8 cellular contexts compared by ENCODE assay signal in genomic region chr19:48635263-48635965, GRCh38. TPM values are rescaled to one million over a fixed set of nuclear protein-coding genes. Genes with fewer than 3 reads are reported as not detected.
A peak's percentile ranks its signal among the peaks of the same experiment; 100 is the strongest.
DNase-seq lines count a peak whose midpoint lies in the region; ATAC-seq and TF ChIP-seq lines count a peak whose summit lies in the region.

No MANE protein-coding gene starts in this region.

- H3K4me3 ChIP-seq in prostate gland, result peak overlapping the region; percentile 72 to 77

- H3K27ac ChIP-seq in prostate gland, result peak overlapping the region; percentile 98 to 99

- TF ChIP-seq POLR2A in prostate gland (IDR thresholded peaks at IDR 0.05), result peak; percentile 93

- 1% methylated on average over 29 of the region's 67 CpGs for WGBS in prostate gland

- H3K36me3 Mint-ChIP-seq in activated naive CD4-positive, alpha-beta T cell treated with anti-CD3 and anti-CD28 coated beads, Interleukin-2, amount 50 U/mL, for 72 hours, result peaks cover 0 to 17% of the 10 kb centered on the region in 2 donors

- H3K4me1 ChIP-seq in prostate gland (replicated peaks), result peaks cover 15% of the 10 kb centered on the region

- TF ChIP-seq CTCF in prostate gland (IDR thresholded peaks at IDR 0.05), result peak in 1 of 4 experiments; percentile 26

- H3K36me3 ChIP-seq in prostate gland, result no peaks in the 10 kb centered on the region

- peak; percentile 25 to 30 for ATAC-seq in activated naive CD4-positive, alpha-beta T cell treated with anti-CD3 and anti-CD28 coated beads, Interleukin-2, amount 50 U/mL, for 72 hours
- ATAC-seq in left cardiac atrium (peak; percentile 48 to 60), HG03095 (IDR thresholded peaks at IDR 0.05; ENCODE audit: unreplicated experiment) (no peak), GM18861 (IDR thresholded peaks at IDR 0.05; ENCODE audit: unreplicated experiment) (no peak)

- H3K27ac Mint-ChIP-seq in activated naive CD4-positive, alpha-beta T cell treated with anti-CD3 and anti-CD28 coated beads, Interleukin-2, amount 50 U/mL, for 72 hours, result peak overlapping the region; percentile 72 to 93

- in situ Hi-C loops in SK-MEL-5 (cut with HindIII; ENCODE audit: low pct_unique_long_range_greater_than_20kb, low sequenced_read_pairs), result no loop called here

- peaks cover 0 to 11% of the 10 kb centered on the region in 2 donors for H3K9me3 Mint-ChIP-seq in activated naive CD4-positive, alpha-beta T cell treated with anti-CD3 and anti-CD28 coated beads, Interleukin-2, amount 50 U/mL, for 72 hours

- intact Hi-C loops in left cardiac atrium (cut with DNase I) (no loop called here), prostate gland (cut with DNase I) (no loop called here)

- H3K27me3 ChIP-seq in prostate gland (replicated peaks; ENCODE audit: insufficient read depth), result no peaks in the 10 kb centered on the region

- DNase-seq in CMK (ENCODE audit: low read depth) (peak; percentile 75), HK-2 (ENCODE audit: unreplicated experiment) (peak; percentile 81), SK-MEL-5 (ENCODE audit: low read depth, low spot score) (peak; percentile 55), left cardiac atrium (peak; percentile 73), prostate gland (ENCODE audit: low spot score) (peak; percentile 73)
- peak; percentile 80 to 81 for DNase-seq in activated naive CD4-positive, alpha-beta T cell treated with anti-CD3 and anti-CD28 coated beads, Interleukin-2, amount 50 U/mL, for 72 hours (ENCODE audit: low spot score in 2 of 2)

- H3K9me3 ChIP-seq in prostate gland, result no peaks in the 10 kb centered on the region

RNA-seq across cellular contexts. Expression of gene DBP, which starts 1.8 kb away (rescaled TPM):
- 19.9 and 21.3 TPM in 2 replicates for total RNA-seq in SK-MEL-5 (2014; rRNA removed; shearing (Covaris generic))
- 8.9 and 10.5 TPM in 2 replicates for polyA plus RNA-seq in SK-MEL-5 (2015; cell fraction: cytosol; rRNA removed)
- 0.92 and 7.4 TPM in 2 replicates for polyA plus RNA-seq in SK-MEL-5 (2015; cell fraction: nucleus; rRNA removed)
- 10 to 100 TPM; 10.5 to 16.9 TPM for total RNA-seq in activated naive CD4-positive, alpha-beta T cell treated with anti-CD3 and anti-CD28 coated beads, Interleukin-2, amount 50 U/mL, for 72 hours
- total RNA-seq in left cardiac atrium, result 10 to 100 TPM in 1 of 2 donors, 1 to 10 TPM in 1; 2.0 to 15.1 TPM
- 10 to 100 TPM; 14.3 to 52.7 TPM for total RNA-seq in prostate gland

RNA-seq across cellular contexts. Expression of gene CA11, which starts 10.6 kb away (rescaled TPM):
- 5.1 and 7.1 TPM in 2 replicates for total RNA-seq in SK-MEL-5 (2014; rRNA removed; shearing (Covaris generic))
- 11.6 and 17.2 TPM in 2 replicates for polyA plus RNA-seq in SK-MEL-5 (2015; cell fraction: cytosol; rRNA removed)
- polyA plus RNA-seq in SK-MEL-5 (2015; cell fraction: nucleus; rRNA removed), result 5.3 and 20.9 TPM in 2 replicates
- 10 to 100 TPM in 1 of 2 donors, 1 to 10 TPM in 1; 7.9 to 10.9 TPM for total RNA-seq in activated naive CD4-positive, alpha-beta T cell treated with anti-CD3 and anti-CD28 coated beads, Interleukin-2, amount 50 U/mL, for 72 hours
- total RNA-seq in left cardiac atrium, result 1 to 10 TPM; 7.1 to 7.7 TPM
- total RNA-seq in prostate gland, result 10 to 100 TPM in 1 of 2 donors, 1 to 10 TPM in 1; 7.0 to 11.2 TPM

RNA-seq across cellular contexts. Expression of gene SPHK2, which starts 16.1 kb away (rescaled TPM):
- 4.8 and 7.3 TPM in 2 replicates for total RNA-seq in SK-MEL-5 (2014; rRNA removed; shearing (Covaris generic))
- polyA plus RNA-seq in SK-MEL-5 (2015; cell fraction: cytosol; rRNA removed), result 25.4 and 28.3 TPM in 2 replicates
- 32.7 and 68.0 TPM in 2 replicates for polyA plus RNA-seq in SK-MEL-5 (2015; cell fraction: nucleus; rRNA removed)
- 10 to 100 TPM; 25.7 to 40.4 TPM for total RNA-seq in activated naive CD4-positive, alpha-beta T cell treated with anti-CD3 and anti-CD28 coated beads, Interleukin-2, amount 50 U/mL, for 72 hours
- total RNA-seq in left cardiac atrium (1 to 10 TPM; 9.0 to 9.3 TPM), prostate gland (10 to 100 TPM; 24.8 to 25.4 TPM)

RNA-seq across cellular contexts. Expression of gene RPL18, which starts 16.4 kb away (rescaled TPM):
- 1,626 and 1,782 TPM in 2 replicates for total RNA-seq in SK-MEL-5 (2014; rRNA removed; shearing (Covaris generic))
- 1,847 and 2,513 TPM in 2 replicates for polyA plus RNA-seq in SK-MEL-5 (2015; cell fraction: cytosol; rRNA removed)
- polyA plus RNA-seq in SK-MEL-5 (2015; cell fraction: nucleus; rRNA removed), result 360 and 403 TPM in 2 replicates
- total RNA-seq in activated naive CD4-positive, alpha-beta T cell treated with anti-CD3 and anti-CD28 coated beads, Interleukin-2, amount 50 U/mL, for 72 hours, result 1,000 to 10,000 TPM; 2,030 to 2,264 TPM
- 100 to 1,000 TPM; 674 to 678 TPM for total RNA-seq in left cardiac atrium
- total RNA-seq in prostate gland, result 1,000 to 10,000 TPM; 2,096 to 3,914 TPM

RNA-seq across cellular contexts. Expression of gene FAM83E, which starts 20.5 kb away (rescaled TPM):
- 0.34 TPM in 1 of 2 replicates, not detected in the other for total RNA-seq in SK-MEL-5 (2014; rRNA removed; shearing (Covaris generic))
- polyA plus RNA-seq in SK-MEL-5 (2015; cell fraction: cytosol; rRNA removed), result not detected in 2 replicates
- polyA plus RNA-seq in SK-MEL-5 (2015; cell fraction: nucleus; rRNA removed), result 0.45 TPM in 1 of 2 replicates, not detected in the other
- 1 to 10 TPM; 5.5 to 9.1 TPM for total RNA-seq in activated naive CD4-positive, alpha-beta T cell treated with anti-CD3 and anti-CD28 coated beads, Interleukin-2, amount 50 U/mL, for 72 hours
- total RNA-seq in left cardiac atrium, result under 1 TPM in 1 of 2 donors, not detected in 1; 0.32 TPM
- 1 to 10 TPM; 2.8 to 8.8 TPM for total RNA-seq in prostate gland

Comparison
In these comparisons a context has a peak if more than half of its experiments do, and no peak if none do; other contexts are left out.
1. ATAC-seq: peak in activated naive CD4-positive, alpha-beta T cell treated with anti-CD3 and anti-CD28 coated beads, Interleukin-2, amount 50 U/mL, for 72 hours (2 of 2) and left cardiac atrium (2 of 2); none in HG03095 (single experiment) and GM18861 (single experiment).
2. Peak in every context shown above with its lines, with median percentiles within 50 percentile points of each other: DNase-seq.